Comparison of ENCODE assay signal across 12 cellular contexts in the genomic region with DNA sequence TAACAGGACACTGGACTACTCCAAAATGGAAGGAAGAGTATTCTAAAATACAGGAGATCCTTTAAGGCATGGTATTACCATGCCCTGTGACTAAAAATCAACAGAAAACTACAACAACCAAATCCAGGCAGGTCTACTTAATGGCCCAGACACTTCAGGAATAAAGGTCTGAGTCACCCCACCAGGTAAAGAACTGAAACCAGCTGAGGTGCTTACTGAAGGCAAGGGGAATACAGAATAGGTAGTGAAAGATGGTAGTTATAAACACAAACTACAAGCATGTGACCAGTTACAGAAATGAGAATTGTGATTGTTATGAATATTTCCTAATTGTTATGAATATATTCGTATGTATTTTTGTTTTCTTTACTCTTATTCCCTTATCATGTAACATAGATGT. TPM values are rescaled to one million over a fixed set of nuclear protein-coding genes. Genes with fewer than 3 reads are reported as not detected.
DNase-seq lines count a peak whose midpoint lies in the region; ATAC-seq, FAIRE-seq and TF ChIP-seq lines count a peak whose summit lies in the region.
"Had no signal": no experiment of that assay in that cellular context is flagged by ENCODE, and none has a peak within 500 bp of the region (broad histone marks: within the 10 kb centered on the region; RNA-seq: fewer than 3 reads in every experiment).

No MANE protein-coding gene starts in this region.

- no peaks in the 10 kb centered on the region for H3K4me1 ChIP-seq in kidney (ENCODE audit: control insufficient read depth in 1 of 2, insufficient read depth in 1 of 2, low read depth in 1 of 2, low read length in 2 of 2)
- H3K4me1 ChIP-seq: BE2C had no signal

- H3K4me3 Mint-ChIP-seq in CD14-positive monocyte, result no peak overlapping the region

- no peak overlapping the region for H3K27ac ChIP-seq in kidney (ENCODE audit: low read depth in 2 of 2, low read length in 2 of 2)

- intact Hi-C loops in kidney (cut with DNase I), result no loop called here
- intact Hi-C loops in CD14-positive monocyte (cut with micrococcal nuclease), result no loop called here

- H3K9ac ChIP-seq in kidney (ENCODE audit: low read length in 2 of 2), result no peak overlapping the region

- H3K27me3 Mint-ChIP-seq in CD14-positive monocyte (ENCODE audit: low read depth in 3 of 3), result no peaks in the 10 kb centered on the region

- no peak for FAIRE-seq in kidney (lab: Jason Lieb, UNC)

- H3K27ac Mint-ChIP-seq in CD14-positive monocyte, result no peak overlapping the region

- peaks cover 37 to 38% of the 10 kb centered on the region in 2 donors for H3K36me3 Mint-ChIP-seq in CD14-positive monocyte

- no peaks in the 10 kb centered on the region for H3K9me3 ChIP-seq in kidney (ENCODE audit: control insufficient read depth in 1 of 2, low read length in 2 of 2)
- H3K9me3 ChIP-seq: BE2C had no signal

- TF ChIP-seq CTCF in kidney (IDR thresholded peaks at IDR 0.05; ENCODE audit: borderline replicate concordance, extremely low read depth, insufficient read depth), result no peak
- no peak for TF ChIP-seq CTCF in CD14-positive monocyte (IDR thresholded peaks at IDR 0.05)

- DNase-seq in kidney (no peak), globus pallidus (ENCODE audit: low spot score) (no peak), DMS153 (lab: John Stamatoyannopoulos, UW) (no peak), CD14-positive monocyte (ENCODE audit: low spot score) (no peak)
- DNase-seq: BE2C, NCI-H1694, nucleus accumbens, OCI-M1 had no signal

- no peaks in the 10 kb centered on the region for H3K4me1 Mint-ChIP-seq in CD14-positive monocyte

- peaks cover 0 to 2% (median 0%) of the 10 kb centered on the region in 7 donors for H3K9me3 Mint-ChIP-seq in CD14-positive monocyte

- H3K4me3 ChIP-seq in kidney (ENCODE audit: low read length in 2 of 2), result no peak overlapping the region

- ATAC-seq in GM18498 (IDR thresholded peaks at IDR 0.05; ENCODE audit: unreplicated experiment), result peak; percentile 94
- peak; percentile 96 for ATAC-seq in GM19395 (IDR thresholded peaks at IDR 0.05; ENCODE audit: unreplicated experiment)
- peak; percentile 98 for ATAC-seq in HG02870 (IDR thresholded peaks at IDR 0.05; ENCODE audit: unreplicated experiment)
- peak; percentile 89 for ATAC-seq in HG03565 (IDR thresholded peaks at IDR 0.05; ENCODE audit: unreplicated experiment)

- H3K36me3 ChIP-seq in kidney (ENCODE audit: control insufficient read depth in 1 of 2, insufficient read depth in 2 of 2, low read length in 2 of 2), result peaks cover 5 to 19% of the 10 kb centered on the region in 2 donors
- H3K36me3 ChIP-seq: BE2C had no signal

RNA-seq across cellular contexts. Expression of gene IFT57, which starts 13.4 kb away (rescaled TPM):
- 70.4 TPM for total RNA-seq in kidney
- polyA plus RNA-seq in kidney (ENCODE audit: insufficient read depth, low read depth, low replicate concordance) (64.0 TPM), CD14-positive monocyte (10 to 100 TPM; 15.1 to 22.9 TPM)
